ENCODE assay signal across 8 cellular contexts in the genomic region with DNA sequence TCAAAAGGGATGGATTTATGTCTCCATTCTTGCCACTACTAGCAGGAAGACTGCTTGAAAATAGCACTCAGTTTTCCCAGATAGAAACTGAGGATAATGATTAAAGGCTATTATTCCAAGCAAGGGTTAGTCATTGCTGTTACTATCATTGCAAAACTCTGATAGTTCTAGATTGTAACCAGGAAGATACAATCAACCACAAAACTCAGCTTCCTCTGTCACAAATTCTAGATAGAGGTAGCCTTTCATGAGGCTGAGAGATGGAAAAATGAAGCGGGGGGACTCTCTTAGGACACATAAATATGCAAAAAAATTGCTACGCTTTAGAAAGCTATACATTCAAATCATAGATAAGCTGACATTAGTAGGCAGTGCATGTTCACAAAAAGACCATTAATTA. TPM values are rescaled to one million over a fixed set of nuclear protein-coding genes. Genes with fewer than 3 reads are reported as not detected.
DNase-seq lines count a peak whose midpoint lies in the region; ATAC-seq, FAIRE-seq and TF ChIP-seq lines count a peak whose summit lies in the region.

No MANE protein-coding gene starts in this region.

- no peaks in the 10 kb centered on the region for H3K9me3 ChIP-seq in endothelial cell of umbilical vein (replicated peaks; ENCODE audit: control insufficient read depth, insufficient read depth, low read length)
- no peaks in the 10 kb centered on the region for H3K9me3 ChIP-seq in skeletal muscle satellite cell (replicated peaks; ENCODE audit: low read length)

- POLR2A ChIA-PET in endothelial cell of umbilical vein (lab: Charles Lee): interaction anchor here (0.8 to 0.9 kb wide), 2 partner anchors 13 to 16 kb away, joined by 3 read pairs; no protein-coding TSS in a partner anchor

- no peak for FAIRE-seq in endothelial cell of umbilical vein (lab: Jason Lieb, UNC)

- ATAC-seq in GM18511 (IDR thresholded peaks at IDR 0.05; ENCODE audit: unreplicated experiment): peak; percentile 29
- ATAC-seq in GM19328 (IDR thresholded peaks at IDR 0.05; ENCODE audit: unreplicated experiment): no peak
- ATAC-seq in HG03108 (IDR thresholded peaks at IDR 0.05; ENCODE audit: unreplicated experiment): no peak

- no peak overlapping the region for H2AFZ ChIP-seq in endothelial cell of umbilical vein (ENCODE audit: low read depth, low read length)

- no TSS peak for BruUV-seq in endothelial cell of umbilical vein (replicated peaks; lab: Mats Ljungman, UMichigan)

- no peaks in the 10 kb centered on the region for H3K9me1 ChIP-seq in endothelial cell of umbilical vein (replicated peaks; ENCODE audit: control insufficient read depth, extremely low read depth, insufficient read depth, low read length)

- no peak for TF ChIP-seq POLR2A in endothelial cell of umbilical vein (IDR thresholded peaks at IDR 0.05; ENCODE audit: low read depth, low read length)

- H3K4me3 ChIP-seq in endothelial cell of umbilical vein (replicated peaks in 1 of 3; ENCODE audit: insufficient read depth in 1 of 3, low read depth in 1 of 3, low read length in 3 of 3): peak overlapping the region in 2 of 3 experiments; percentile 68 to 98
- peak overlapping the region; percentile 80 for H3K4me3 ChIP-seq in skeletal muscle satellite cell (ENCODE audit: low read length)

- peaks cover 76% of the 10 kb centered on the region for H3K79me2 ChIP-seq in endothelial cell of umbilical vein (ENCODE audit: control insufficient read depth, insufficient read depth, low read length)

- H3K27ac ChIP-seq in endothelial cell of umbilical vein (ENCODE audit: insufficient read depth, low read depth, low read length): peak overlapping the region; percentile 77

- H3K36me3 ChIP-seq in endothelial cell of umbilical vein (ENCODE audit: control insufficient read depth in 2 of 2, extremely low read depth in 1 of 2, insufficient read depth in 2 of 2, low read length in 2 of 2) (peaks cover 2 to 16% of the 10 kb centered on the region in 2 experiments), skeletal muscle satellite cell (ENCODE audit: insufficient read depth, low read length) (peaks cover 47% of the 10 kb centered on the region)

- DNase-seq in RPMI7951 (ENCODE audit: low read depth) (peak; percentile 52), endothelial cell of umbilical vein (ENCODE audit: low read depth, low spot score) (peak; percentile 29), DMS114 treated with DMSO at 0.1 percent for 48 hours (lab: John Stamatoyannopoulos, UW; ENCODE audit: unreplicated experiment) (no peak), NCI-H748 treated with DMSO at 0.1 percent for 48 hours (lab: John Stamatoyannopoulos, UW) (no peak)

- dilution Hi-C loops in endothelial cell of umbilical vein (cut with MboI; ENCODE audit: extremely low pct_ligation_motif_present, low sequenced_read_pairs): no loop called here

- H3K4me2 ChIP-seq in endothelial cell of umbilical vein (ENCODE audit: insufficient read depth, low read length) (peak overlapping the region; percentile 76), skeletal muscle satellite cell (ENCODE audit: low read length) (peak overlapping the region; percentile 88)

- CTCF ChIA-PET in endothelial cell of umbilical vein (lab: Charles Lee): interaction anchor here (0.7 to 4.4 kb wide), 9 partner anchors 8 to 297 kb away, joined by 3 to 90 read pairs (median 3); no protein-coding TSS in a partner anchor

- intact Hi-C loops in endothelial cell of umbilical vein (cut with micrococcal nuclease): loop anchor here (10.0 kb wide), 1 partner anchor 790 kb away; a partner anchor contains a TSS

- peaks cover 14% of the 10 kb centered on the region for H4K20me1 ChIP-seq in endothelial cell of umbilical vein (replicated peaks; ENCODE audit: control insufficient read depth, extremely low read depth, insufficient read depth, low read length)

- H3K27me3 ChIP-seq in endothelial cell of umbilical vein (ENCODE audit: control insufficient read depth in 2 of 2, insufficient read depth in 2 of 2, low read length in 2 of 2) (no peaks in the 10 kb centered on the region), skeletal muscle satellite cell (ENCODE audit: control insufficient read depth, insufficient read depth, low read length) (no peaks in the 10 kb centered on the region)

- H3K9ac ChIP-seq in endothelial cell of umbilical vein (replicated peaks; ENCODE audit: extremely low read depth, insufficient read depth, low read length) (peak overlapping the region; percentile 99), skeletal muscle satellite cell (ENCODE audit: low read depth, low read length) (peak overlapping the region; percentile 0)

- no peak for TF ChIP-seq CTCF in endothelial cell of umbilical vein (IDR thresholded peaks at IDR 0.05; ENCODE audit: extremely low read depth in 1 of 2, insufficient read depth in 1 of 2, low read depth in 1 of 2, low read length in 2 of 2)

- H3K4me1 ChIP-seq in endothelial cell of umbilical vein (ENCODE audit: control insufficient read depth, extremely low read depth, insufficient read depth, low read length) (peaks cover 50% of the 10 kb centered on the region), skeletal muscle satellite cell (ENCODE audit: control insufficient read depth, insufficient read depth, low read length) (peaks cover 50% of the 10 kb centered on the region)

TF ChIP-seq in endothelial cell of umbilical vein, 7 proteins besides CTCF, POLR2A, EP300 and RAD21:
- TF ChIP-seq MYC (IDR thresholded peaks at IDR 0.05; ENCODE audit: low read depth, low read length) (no peak), POLR2AphosphoS5 (IDR thresholded peaks at IDR 0.05; ENCODE audit: insufficient read depth, low read depth, low read length) (peak; percentile 15), GATA2 (IDR thresholded peaks at IDR 0.05; ENCODE audit: insufficient read depth, insufficient read length, low read depth, low read length) (peak; percentile 20)

RNA-seq across cellular contexts. Expression of a gene that starts 3.1 kb away (rescaled TPM):
- 652 and 737 TPM in 2 replicates for total RNA-seq in RPMI7951 (2014; rRNA removed; shearing (Covaris generic))
- total RNA-seq in endothelial cell of umbilical vein: 525 and 578 TPM in 2 replicates
- 313 and 403 TPM in 2 replicates for polyA plus RNA-seq in endothelial cell of umbilical vein
- polyA plus RNA-seq in endothelial cell of umbilical vein (2011; cell fraction: cytosol; rRNA removed): 739 and 850 TPM in 2 replicates
- polyA plus RNA-seq in endothelial cell of umbilical vein (2011; cell fraction: nucleus; rRNA removed): 853 and 889 TPM in 2 replicates
- 651 and 824 TPM in 2 replicates for polyA plus RNA-seq in endothelial cell of umbilical vein (2012)
- polyA minus RNA-seq in endothelial cell of umbilical vein: 346 and 389 TPM in 2 replicates
- 99.6 TPM for polyA minus RNA-seq in endothelial cell of umbilical vein (2011; cell fraction: cytosol; rRNA and poly(A)+ RNA removed)
- 497 and 541 TPM in 2 replicates for polyA minus RNA-seq in endothelial cell of umbilical vein (2011; cell fraction: nucleus; rRNA and poly(A)+ RNA removed)
- 997 and 1,049 TPM in 2 replicates for total RNA-seq in skeletal muscle satellite cell (2012; rRNA removed)

Comparison
In these comparisons a context has a peak if more than half of its experiments do, and no peak if none do; other contexts are left out.
1. DNase-seq: peak in RPMI7951 (single experiment) and endothelial cell of umbilical vein (single experiment); none in DMS114 treated with DMSO at 0.1 percent for 48 hours (single experiment) and NCI-H748 treated with DMSO at 0.1 percent for 48 hours (single experiment).